ENCODE assay signal across 20 cellular contexts in the genomic region with DNA sequence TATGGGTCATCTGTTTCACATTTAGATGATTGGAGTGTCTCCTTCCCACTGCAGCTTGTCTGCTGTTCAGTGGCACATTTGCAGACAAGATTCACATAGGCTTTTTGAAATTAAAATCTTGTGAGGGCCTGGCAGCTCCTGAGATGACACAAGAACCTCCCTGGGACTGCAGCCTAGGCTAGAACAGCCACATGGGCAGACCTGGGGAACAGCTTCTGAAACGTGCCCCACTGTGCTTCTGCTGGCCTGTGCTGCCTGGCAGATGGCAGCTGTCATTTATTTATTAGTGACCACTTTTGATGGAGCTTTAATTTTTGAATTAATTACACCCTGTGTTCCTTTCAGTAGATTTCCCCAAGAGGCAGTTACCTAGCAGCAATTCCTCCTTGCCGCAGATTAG.
A peak's percentile ranks its signal among the peaks of the same experiment; 100 is the strongest.
DNase-seq lines count a peak whose midpoint lies in the region; ATAC-seq and TF ChIP-seq lines count a peak whose summit lies in the region.
"Had no signal": no experiment of that assay in that cellular context is flagged by ENCODE, and none has a peak within 500 bp of the region (broad histone marks: within the 10 kb centered on the region; RNA-seq: fewer than 3 reads in every experiment).

No MANE protein-coding gene starts in this region.

- CTCF ChIA-PET in OCI-LY7 (lab: Charles Lee; ENCODE audit: unreplicated experiment) = no interaction called here
- CTCF ChIA-PET in activated CD4-positive, alpha-beta T cell treated with anti-CD3 and anti-CD28 coated beads, Interleukin-2, amount 10 ng/mL, durations not matched to agents 7 days and 5 days (lab: Charles Lee) = no interaction called here

- intact Hi-C loops in OCI-LY7 (cut with micrococcal nuclease; ENCODE audit: unreplicated experiment) = no loop called here

- H3K36me3 Mint-ChIP-seq in stimulated activated naive B cell treated with anti-CD40 and anti-IgM and Interleukin-4, amounts not matched to agents 10 μg/mL and 1 μg/mL and 100 μg/mL, for 72 hours = no peaks in the 10 kb centered on the region
- H3K36me3 Mint-ChIP-seq in activated CD4-positive, alpha-beta T cell treated with anti-CD3 and anti-CD28 coated beads, Interleukin-2, amount 10 ng/mL, durations not matched to agents 7 days and 5 days (ENCODE audit: low read depth) = no peaks in the 10 kb centered on the region
- H3K36me3 Mint-ChIP-seq: CD4-positive, CD25-positive, alpha-beta regulatory T cell; CD8-positive, alpha-beta memory T cell had no signal

- H2AFZ ChIP-seq in OCI-LY7 (ENCODE audit: low read length) = peak overlapping the region; percentile 45; the same call in 1 of the 2 replicates

- no peaks in the 10 kb centered on the region for H3K4me1 Mint-ChIP-seq in stimulated activated naive B cell treated with anti-CD40 and anti-IgM and Interleukin-4, amounts not matched to agents 10 μg/mL and 1 μg/mL and 100 μg/mL, for 72 hours
- no peaks in the 10 kb centered on the region for H3K4me1 Mint-ChIP-seq in activated CD4-positive, alpha-beta T cell treated with anti-CD3 and anti-CD28 coated beads, Interleukin-2, amount 10 ng/mL, durations not matched to agents 7 days and 5 days
- H3K4me1 Mint-ChIP-seq: CD4-positive, CD25-positive, alpha-beta regulatory T cell; CD8-positive, alpha-beta memory T cell had no signal

- H3K9me3 Mint-ChIP-seq in stimulated activated naive B cell treated with anti-CD40 and anti-IgM and Interleukin-4, amounts not matched to agents 10 μg/mL and 1 μg/mL and 100 μg/mL, for 72 hours = no peaks in the 10 kb centered on the region
- H3K9me3 Mint-ChIP-seq in activated CD4-positive, alpha-beta T cell treated with anti-CD3 and anti-CD28 coated beads, Interleukin-2, amount 10 ng/mL, durations not matched to agents 7 days and 5 days = no peaks in the 10 kb centered on the region
- H3K9me3 Mint-ChIP-seq: CD4-positive, CD25-positive, alpha-beta regulatory T cell; CD8-positive, alpha-beta memory T cell; HFFc6 had no signal

- H3K27ac Mint-ChIP-seq in stimulated activated naive B cell treated with anti-CD40 and anti-IgM and Interleukin-4, amounts not matched to agents 10 μg/mL and 1 μg/mL and 100 μg/mL, for 72 hours = peak overlapping the region; percentile 27
- H3K27ac Mint-ChIP-seq in activated CD4-positive, alpha-beta T cell treated with anti-CD3 and anti-CD28 coated beads, Interleukin-2, amount 10 ng/mL, durations not matched to agents 7 days and 5 days = no peak overlapping the region
- H3K27ac Mint-ChIP-seq: CD4-positive, CD25-positive, alpha-beta regulatory T cell; CD8-positive, alpha-beta memory T cell; HFFc6 had no signal

- peak; percentile 74 for DNase-seq in NCI-H446 treated with DMSO at 0.1 percent for 48 hours (lab: John Stamatoyannopoulos, UW)
- DNase-seq in OCI-LY7 (ENCODE audit: low spot score) = no peak
- DNase-seq in cerebellum (ENCODE audit: low spot score) = peak; percentile 19
- no peak for DNase-seq in stimulated activated naive B cell treated with anti-CD40 and anti-IgM and Interleukin-4, amounts not matched to agents 10 μg/mL and 1 μg/mL and 100 μg/mL, for 72 hours
- no peak for DNase-seq in omental fat pad (ENCODE audit: low spot score)
- no peak for DNase-seq in activated CD4-positive, alpha-beta T cell treated with anti-CD3 and anti-CD28 coated beads for 48 hours
- DNase-seq in activated CD4-positive, alpha-beta T cell treated with anti-CD3 and anti-CD28 coated beads, Interleukin-2, amount 10 ng/mL, durations not matched to agents 7 days and 5 days = no peak
- DNase-seq: BE2C; C1 segment of cervical spinal cord; CD4-positive, CD25-positive, alpha-beta regulatory T cell; CD8-positive, alpha-beta memory T cell; COR-L47; DMS153; DMS79; GF-D8; GOT3; H7; HFFc6; IMR-90 had no signal

- peaks cover 0 to 6% of the 10 kb centered on the region in 2 donors for H3K27me3 Mint-ChIP-seq in stimulated activated naive B cell treated with anti-CD40 and anti-IgM and Interleukin-4, amounts not matched to agents 10 μg/mL and 1 μg/mL and 100 μg/mL, for 72 hours
- H3K27me3 Mint-ChIP-seq in activated CD4-positive, alpha-beta T cell treated with anti-CD3 and anti-CD28 coated beads, Interleukin-2, amount 10 ng/mL, durations not matched to agents 7 days and 5 days = no peaks in the 10 kb centered on the region

- no peak overlapping the region for H3K4me2 ChIP-seq in OCI-LY7 (ENCODE audit: low read length)

- ATAC-seq in stimulated activated naive B cell treated with anti-CD40 and anti-IgM and Interleukin-4, amounts not matched to agents 10 μg/mL and 1 μg/mL and 100 μg/mL, for 72 hours (replicated peaks) = no peak
- no peak for ATAC-seq in omental fat pad (ENCODE audit: low FRiP score)
- ATAC-seq: HCT116 had no signal

- no peaks in the 10 kb centered on the region for H3K79me2 ChIP-seq in OCI-LY7 (ENCODE audit: insufficient read depth, low read depth, low read length)

- H3K36me3 ChIP-seq in OCI-LY7 (ENCODE audit: insufficient read depth, low read length) = no peaks in the 10 kb centered on the region
- H3K36me3 ChIP-seq: BE2C had no signal

- no peaks in the 10 kb centered on the region for H3K9me3 ChIP-seq in OCI-LY7 (ENCODE audit: low read length)
- H3K9me3 ChIP-seq: BE2C had no signal

- H3K4me3 ChIP-seq in OCI-LY7 (ENCODE audit: low read depth, low read length, poor library complexity, severe bottlenecking) = no peak overlapping the region

- TF ChIP-seq CTCF in OCI-LY7 (conservative IDR thresholded peaks at IDR 0.05; ENCODE audit: low read length) (no peak), omental fat pad (IDR thresholded peaks at IDR 0.05) (no peak)

- H3K4me1 ChIP-seq in OCI-LY7 (ENCODE audit: insufficient read depth, low read length, poor library complexity, severe bottlenecking) = peaks cover under 1% of the 10 kb centered on the region
- H3K4me1 ChIP-seq: BE2C had no signal

- H4K20me1 ChIP-seq in OCI-LY7 (ENCODE audit: insufficient read depth, low read length) = no peaks in the 10 kb centered on the region

- no peak overlapping the region for H3K4me3 Mint-ChIP-seq in stimulated activated naive B cell treated with anti-CD40 and anti-IgM and Interleukin-4, amounts not matched to agents 10 μg/mL and 1 μg/mL and 100 μg/mL, for 72 hours
- H3K4me3 Mint-ChIP-seq in activated CD4-positive, alpha-beta T cell treated with anti-CD3 and anti-CD28 coated beads, Interleukin-2, amount 10 ng/mL, durations not matched to agents 7 days and 5 days = no peak overlapping the region
- H3K4me3 Mint-ChIP-seq: CD4-positive, CD25-positive, alpha-beta regulatory T cell; CD8-positive, alpha-beta memory T cell; HFFc6 had no signal

- H3K9me2 ChIP-seq in OCI-LY7 (ENCODE audit: insufficient read depth, low read length) = no peaks in the 10 kb centered on the region

- POLR2A ChIA-PET in OCI-LY7 (lab: Charles Lee) = interaction anchor here (0.6 to 0.7 kb wide), 2 partner anchors 28 to 171 kb away, joined by 3 read pairs; no protein-coding TSS in a partner anchor
- POLR2A ChIA-PET in activated CD4-positive, alpha-beta T cell treated with anti-CD3 and anti-CD28 coated beads, Interleukin-2, amount 10 ng/mL, durations not matched to agents 7 days and 5 days (lab: Charles Lee) = no interaction called here

- no peak overlapping the region for H3K27ac ChIP-seq in OCI-LY7 (ENCODE audit: low read depth, low read length, poor library complexity, severe bottlenecking)

- BruUV-seq in OCI-LY7 (replicated peaks; lab: Mats Ljungman, UMichigan) = no TSS peak

Comparison
In these comparisons a context has a peak if more than half of its experiments do, and no peak if none do; other contexts are left out.
1. DNase-seq: peak in NCI-H446 treated with DMSO at 0.1 percent for 48 hours (single experiment) and cerebellum (single experiment); none in OCI-LY7 (single experiment), stimulated activated naive B cell treated with anti-CD40 and anti-IgM and Interleukin-4, amounts not matched to agents 10 μg/mL and 1 μg/mL and 100 μg/mL, for 72 hours (single experiment), omental fat pad (single experiment), activated CD4-positive, alpha-beta T cell treated with anti-CD3 and anti-CD28 coated beads for 48 hours (single experiment) and activated CD4-positive, alpha-beta T cell treated with anti-CD3 and anti-CD28 coated beads, Interleukin-2, amount 10 ng/mL, durations not matched to agents 7 days and 5 days (single experiment).